1 cellular context compared by ENCODE assay signal in genomic region chr6:6980999-6981581, GRCh38.
TF ChIP-seq lines count a peak whose summit lies in the region.

No MANE protein-coding gene starts in this region.

TF ChIP-seq in HepG2, 621 proteins besides CTCF, POLR2A, EP300 and RAD21 (continued from another document):
- TF ChIP-seq, protein P1, sequence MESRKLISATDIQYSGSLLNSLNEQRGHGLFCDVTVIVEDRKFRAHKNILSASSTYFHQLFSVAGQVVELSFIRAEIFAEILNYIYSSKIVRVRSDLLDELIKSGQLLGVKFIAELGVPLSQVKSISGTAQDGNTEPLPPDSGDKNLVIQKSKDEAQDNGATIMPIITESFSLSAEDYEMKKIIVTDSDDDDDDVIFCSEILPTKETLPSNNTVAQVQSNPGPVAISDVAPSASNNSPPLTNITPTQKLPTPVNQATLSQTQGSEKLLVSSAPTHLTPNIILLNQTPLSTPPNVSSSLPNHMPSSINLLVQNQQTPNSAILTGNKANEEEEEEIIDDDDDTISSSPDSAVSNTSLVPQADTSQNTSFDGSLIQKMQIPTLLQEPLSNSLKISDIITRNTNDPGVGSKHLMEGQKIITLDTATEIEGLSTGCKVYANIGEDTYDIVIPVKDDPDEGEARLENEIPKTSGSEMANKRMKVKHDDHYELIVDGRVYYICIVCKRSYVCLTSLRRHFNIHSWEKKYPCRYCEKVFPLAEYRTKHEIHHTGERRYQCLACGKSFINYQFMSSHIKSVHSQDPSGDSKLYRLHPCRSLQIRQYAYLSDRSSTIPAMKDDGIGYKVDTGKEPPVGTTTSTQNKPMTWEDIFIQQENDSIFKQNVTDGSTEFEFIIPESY (CRISPR knock-in tag; IDR thresholded peaks at IDR 0.05), result no peak
- no peak for TF ChIP-seq KLF13 (CRISPR knock-in tag; IDR thresholded peaks at IDR 0.05)
- TF ChIP-seq SRSF1 (optimal IDR thresholded peaks at IDR 0.05; ENCODE audit: low read depth, low read length), result no peak
